In genomic region chr5:179621551-179621971, GRCh38 we compare ENCODE assay signal across 9 cellular contexts. TPM values are rescaled to one million over a fixed set of nuclear protein-coding genes. Genes with fewer than 3 reads are reported as not detected.
A peak's percentile ranks its signal among the peaks of the same experiment; 100 is the strongest.
DNase-seq lines count a peak whose midpoint lies in the region; ATAC-seq, FAIRE-seq and TF ChIP-seq lines count a peak whose summit lies in the region.
"Had no signal": no experiment of that assay in that cellular context is flagged by ENCODE, and none has a peak within 500 bp of the region (broad histone marks: within the 10 kb centered on the region; RNA-seq: fewer than 3 reads in every experiment).

No MANE protein-coding gene starts in this region.

- H3K27ac ChIP-seq in HepG2 (ENCODE audit: extremely low read length, insufficient read depth, low read length) (peak overlapping the region; percentile 30), thoracic aorta (peak overlapping the region in 1 of 2 donors; percentile 79)

- H3K4me1 ChIP-seq in HepG2 (ENCODE audit: insufficient read depth, low read length) = peaks cover 66% of the 10 kb centered on the region
- peaks cover 49 to 58% of the 10 kb centered on the region in 2 donors for H3K4me1 ChIP-seq in thoracic aorta (ENCODE audit: control insufficient read depth in 1 of 2, low read depth in 2 of 2)

- CTCF ChIA-PET in activated CD8-positive, alpha-beta memory T cell treated with anti-CD3 and anti-CD28 coated beads, Interleukin-2, amount 10 ng/mL, durations not matched to agents 7 days and 5 days (lab: Charles Lee) = interaction anchor here (1.3 to 4.1 kb wide), 3 partner anchors 9 to 180 kb away, joined by 4 to 35 read pairs (median 5); no protein-coding TSS in a partner anchor
- CTCF ChIA-PET in HepG2 (lab: Yijun Ruan, JAX; ENCODE audit: low intra/inter-chr PET ratio, low total read pairs) = interaction anchor here (1.0 kb wide), 1 partner anchor 47 kb away, joined by 3 read pairs; no protein-coding TSS in a partner anchor

- H3K4me3 ChIP-seq in HepG2 (replicated peaks in 1 of 3; ENCODE audit: insufficient read depth in 1 of 3, low read depth in 2 of 3, low read length in 3 of 3) (peak overlapping the region; percentile 84 to 99 (median 96)), thoracic aorta (peak overlapping the region; percentile 100)

- peaks cover 59% of the 10 kb centered on the region for H3K36me3 Mint-ChIP-seq in activated CD8-positive, alpha-beta memory T cell treated with anti-CD3 and anti-CD28 coated beads, Interleukin-2, amount 10 ng/mL, durations not matched to agents 7 days and 5 days
- H3K36me3 Mint-ChIP-seq in activated naive CD8-positive, alpha-beta T cell treated with anti-CD3 and anti-CD28 coated beads, Interleukin-2, amount 50 U/mL, for 24 hours (ENCODE audit: low read depth) = peaks cover 67% of the 10 kb centered on the region

- H3K27ac Mint-ChIP-seq in activated CD8-positive, alpha-beta memory T cell treated with anti-CD3 and anti-CD28 coated beads, Interleukin-2, amount 10 ng/mL, durations not matched to agents 7 days and 5 days = peak overlapping the region; percentile 87
- peak overlapping the region; percentile 99 for H3K27ac Mint-ChIP-seq in activated naive CD8-positive, alpha-beta T cell treated with anti-CD3 and anti-CD28 coated beads, Interleukin-2, amount 50 U/mL, for 24 hours

- H3K9me3 ChIP-seq in HepG2 (ENCODE audit: low read length) (no peaks in the 10 kb centered on the region), thoracic aorta (no peaks in the 10 kb centered on the region)

- H2AFZ ChIP-seq in HepG2 (ENCODE audit: low read length) = no peak overlapping the region

- TF ChIP-seq RAD21 in HepG2 (CRISPR knock-in tag; IDR thresholded peaks at IDR 0.05) = no peak

- no peak for FAIRE-seq in HepG2 (lab: Jason Lieb, UNC)

- no peak for ATAC-seq in activated CD8-positive, alpha-beta memory T cell treated with anti-CD3 and anti-CD28 coated beads, Interleukin-2, amount 10 ng/mL, durations not matched to agents 7 days and 5 days
- ATAC-seq in activated naive CD8-positive, alpha-beta T cell treated with anti-CD3 and anti-CD28 coated beads, Interleukin-2, amount 50 U/mL, for 24 hours = no peak
- no peak for ATAC-seq in HepG2
- ATAC-seq in thoracic aorta (ENCODE audit: insufficient number of reproducible peaks, low FRiP score, low read depth) = no peak

- peaks cover 3% of the 10 kb centered on the region for H3K27me3 Mint-ChIP-seq in activated CD8-positive, alpha-beta memory T cell treated with anti-CD3 and anti-CD28 coated beads, Interleukin-2, amount 10 ng/mL, durations not matched to agents 7 days and 5 days
- H3K27me3 Mint-ChIP-seq in activated naive CD8-positive, alpha-beta T cell treated with anti-CD3 and anti-CD28 coated beads, Interleukin-2, amount 50 U/mL, for 24 hours = peaks cover 6% of the 10 kb centered on the region

- H3K4me3 Mint-ChIP-seq in activated CD8-positive, alpha-beta memory T cell treated with anti-CD3 and anti-CD28 coated beads, Interleukin-2, amount 10 ng/mL, durations not matched to agents 7 days and 5 days = peak overlapping the region; percentile 96
- peak overlapping the region; percentile 98 for H3K4me3 Mint-ChIP-seq in activated naive CD8-positive, alpha-beta T cell treated with anti-CD3 and anti-CD28 coated beads, Interleukin-2, amount 50 U/mL, for 24 hours

- H3K4me1 Mint-ChIP-seq in activated CD8-positive, alpha-beta memory T cell treated with anti-CD3 and anti-CD28 coated beads, Interleukin-2, amount 10 ng/mL, durations not matched to agents 7 days and 5 days = peaks cover 54% of the 10 kb centered on the region
- peaks cover 64% of the 10 kb centered on the region for H3K4me1 Mint-ChIP-seq in activated naive CD8-positive, alpha-beta T cell treated with anti-CD3 and anti-CD28 coated beads, Interleukin-2, amount 50 U/mL, for 24 hours

- H4K20me1 ChIP-seq in HepG2 (ENCODE audit: insufficient read depth, low read length) = peaks cover 66% of the 10 kb centered on the region

- H3K36me3 ChIP-seq in HepG2 (replicated peaks in 1 of 2; ENCODE audit: control insufficient read depth in 1 of 2, insufficient read depth in 2 of 2, low read length in 2 of 2) = peaks cover 15 to 45% of the 10 kb centered on the region in 2 experiments
- peaks cover 36% of the 10 kb centered on the region for H3K36me3 ChIP-seq in thoracic aorta

- POLR2A ChIA-PET in HepG2 (lab: Yijun Ruan, JAX) = interaction anchor here (1.3 to 3.3 kb wide), 2 partner anchors 13 to 204 kb away, joined by 3 to 19 read pairs; no protein-coding TSS in a partner anchor

- BruUV-seq in HepG2 (replicated peaks; lab: Mats Ljungman, UMichigan) = TSS peak; percentile 45

- WGBS in HepG2 (ENCODE audit: low lambda C conversion rate) = 2% methylated on average over 9 of the region's 9 CpGs

- TF ChIP-seq EP300 in HepG2 (IDR thresholded peaks at IDR 0.05; ENCODE audit: low read depth in 2 of 2, low read length in 2 of 2) (no peak), HepG2 (CRISPR knock-in tag; IDR thresholded peaks at IDR 0.05; ENCODE audit: borderline replicate concordance) (no peak)

- DNase-seq in activated CD8-positive, alpha-beta memory T cell treated with anti-CD3 and anti-CD28 coated beads, Interleukin-2, amount 10 ng/mL, durations not matched to agents 7 days and 5 days = no peak
- DNase-seq in activated CD8-positive, alpha-beta memory T cell treated with anti-CD3 and anti-CD28 coated beads, Interleukin-2, amount 50 U/mL, for 48 hours = no peak
- no peak for DNase-seq in activated naive CD8-positive, alpha-beta T cell treated with anti-CD3 and anti-CD28 coated beads, Interleukin-2, amount 50 U/mL, for 24 hours
- no peak for DNase-seq in HepG2 (ENCODE audit: low spot score)
- no peak for DNase-seq in thoracic aorta (ENCODE audit: low spot score)
- no peak for DNase-seq in COLO668 (lab: John Stamatoyannopoulos, UW; ENCODE audit: unreplicated experiment)
- DNase-seq in iPS-NIHi7 (ENCODE audit: extremely low spot score) = no peak
- no peak for DNase-seq in midbrain (lab: John Stamatoyannopoulos, UW)

- H3K79me2 ChIP-seq in HepG2 (ENCODE audit: insufficient read depth, low read length) = peaks cover 70% of the 10 kb centered on the region

- in situ Hi-C loops in HepG2 (cut with HindIII; ENCODE audit: extremely low pct_ligation_motif_present, low pct_unique_long_range_greater_than_20kb) = no loop called here

- H3K9ac ChIP-seq in HepG2 (ENCODE audit: insufficient read depth, low read depth, low read length) = peak overlapping the region; percentile 70

- H3K9me3 Mint-ChIP-seq in activated CD8-positive, alpha-beta memory T cell treated with anti-CD3 and anti-CD28 coated beads, Interleukin-2, amount 10 ng/mL, durations not matched to agents 7 days and 5 days (ENCODE audit: low read depth) = no peaks in the 10 kb centered on the region
- H3K9me3 Mint-ChIP-seq in activated naive CD8-positive, alpha-beta T cell treated with anti-CD3 and anti-CD28 coated beads, Interleukin-2, amount 50 U/mL, for 24 hours = no peaks in the 10 kb centered on the region

- TF ChIP-seq CTCF in HepG2 (CRISPR knock-in tag; IDR thresholded peaks at IDR 0.05) = no peak
- no peak for TF ChIP-seq CTCF in thoracic aorta (IDR thresholded peaks at IDR 0.05)

- 0 out of 4 replicates have a peak, but pooled peaks have one; percentile 24 to 30 for TF ChIP-seq POLR2A in HepG2 (IDR thresholded peaks at IDR 0.05; ENCODE audit: insufficient read depth in 1 of 2, low read depth in 2 of 2, low read length in 2 of 2)

- H3K27me3 ChIP-seq in HepG2 (ENCODE audit: control insufficient read depth in 1 of 2, insufficient read depth in 2 of 2, low read length in 2 of 2) (no peaks in the 10 kb centered on the region; a peak in 1 of 5 replicates), thoracic aorta (replicated peaks; ENCODE audit: insufficient read depth) (no peaks in the 10 kb centered on the region)

- intact Hi-C loops in HepG2 (cut with micrococcal nuclease; ENCODE audit: unreplicated experiment) = loop anchor here (5.0 kb wide), 1 partner anchor 76 kb away; the partner anchor contains the start of gene CANX

- peak overlapping the region; percentile 99 for H3K4me2 ChIP-seq in HepG2 (ENCODE audit: low read depth, low read length)

RNA-seq across cellular contexts. Expression of gene HNRNPH1, which starts 1.9 kb away (rescaled TPM):
- total RNA-seq in activated CD8-positive, alpha-beta memory T cell treated with anti-CD3 and anti-CD28 coated beads, Interleukin-2, amount 10 ng/mL, durations not matched to agents 7 days and 5 days = 1,000 to 10,000 TPM in 1 of 2 experiments, 100 to 1,000 TPM in 1; 811 to 1,007 TPM
- total RNA-seq in HepG2 (2016; rRNA removed; fragmentation: Illumina TruSeq; extraction: Trizol) (807 and 1,064 TPM in 2 replicates), thoracic aorta (100 to 1,000 TPM; 442 to 785 TPM)
- 62.0 and 74.9 TPM in 2 replicates for total RNA-seq in HepG2 (2016; cell fraction: cytosol; rRNA removed; fragmentation: Illumina TruSeq; extraction: Trizol; ENCODE audit: low read depth)
- total RNA-seq in HepG2 (2016; cell fraction: insoluble cytoplasmic fraction; rRNA removed; fragmentation: Illumina TruSeq; extraction: Trizol) = 774 and 1,069 TPM in 2 replicates
- total RNA-seq in HepG2 (2016; cell fraction: membrane; rRNA removed; fragmentation: Illumina TruSeq; extraction: Trizol) = 140 and 164 TPM in 2 replicates
- 1,562 and 1,725 TPM in 2 replicates for total RNA-seq in HepG2 (2016; cell fraction: nucleus; rRNA removed; fragmentation: Illumina TruSeq; extraction: Trizol)
- 329 and 382 TPM in 2 replicates for polyA plus RNA-seq in HepG2 (2011; rRNA removed)
- polyA plus RNA-seq in HepG2 (2011; cell fraction: cytosol; rRNA removed) = 90.5 and 96.7 TPM in 2 replicates
- polyA plus RNA-seq in HepG2 (2011; cell fraction: nucleus; rRNA removed) = 1,180 and 1,349 TPM in 2 replicates
- polyA plus RNA-seq in HepG2 (2012) = 483 and 590 TPM in 2 replicates
- 35.6 TPM in 2 replicates for polyA plus RNA-seq in HepG2 (2016; cell fraction: cytosol; fragmentation: Illumina TruSeq; extraction: Trizol; ENCODE audit: low read depth)
- 527 and 548 TPM in 2 replicates for polyA plus RNA-seq in HepG2 (2016; cell fraction: insoluble cytoplasmic fraction; fragmentation: Illumina TruSeq; extraction: Trizol; ENCODE audit: low read depth)
- 79.3 and 80.3 TPM in 2 replicates for polyA plus RNA-seq in HepG2 (2016; cell fraction: membrane; fragmentation: Illumina TruSeq; extraction: Trizol; ENCODE audit: low read depth)
- polyA plus RNA-seq in HepG2 (2016; cell fraction: nucleus; fragmentation: Illumina TruSeq; extraction: Trizol; ENCODE audit: insufficient read depth, low read depth) = 2,398 and 2,412 TPM in 2 replicates
- polyA minus RNA-seq in HepG2 (2011; rRNA and poly(A)+ RNA removed; ENCODE audit: low replicate concordance) = 416 and 431 TPM in 2 replicates
- 259 and 342 TPM in 2 replicates for polyA minus RNA-seq in HepG2 (2011; cell fraction: cytosol; rRNA and poly(A)+ RNA removed)
- polyA minus RNA-seq in HepG2 (2011; cell fraction: nucleus; rRNA and poly(A)+ RNA removed) = 3,243 and 3,756 TPM in 2 replicates

RNA-seq across cellular contexts. Expression of gene CBY3, which starts 59.3 kb away (rescaled TPM):
- total RNA-seq in activated CD8-positive, alpha-beta memory T cell treated with anti-CD3 and anti-CD28 coated beads, Interleukin-2, amount 10 ng/mL, durations not matched to agents 7 days and 5 days = under 1 TPM in 1 of 2 experiments, not detected in 1; 0.59 TPM
- total RNA-seq in HepG2 (2016; rRNA removed; fragmentation: Illumina TruSeq; extraction: Trizol) (not detected in 2 replicates), thoracic aorta (1 to 10 TPM in 1 of 2 donors, not detected in 1; 1.4 TPM)
- not detected in 2 replicates for total RNA-seq in HepG2 (2016; cell fraction: cytosol; rRNA removed; fragmentation: Illumina TruSeq; extraction: Trizol; ENCODE audit: low read depth)
- not detected in 2 replicates for total RNA-seq in HepG2 (2016; cell fraction: insoluble cytoplasmic fraction; rRNA removed; fragmentation: Illumina TruSeq; extraction: Trizol)
- not detected in 2 replicates for total RNA-seq in HepG2 (2016; cell fraction: membrane; rRNA removed; fragmentation: Illumina TruSeq; extraction: Trizol)
- not detected in 2 replicates for total RNA-seq in HepG2 (2016; cell fraction: nucleus; rRNA removed; fragmentation: Illumina TruSeq; extraction: Trizol)
- not detected in 2 replicates for polyA plus RNA-seq in HepG2 (2011; rRNA removed)
- polyA plus RNA-seq in HepG2 (2011; cell fraction: cytosol; rRNA removed) = not detected in 2 replicates
- not detected in 2 replicates for polyA plus RNA-seq in HepG2 (2011; cell fraction: nucleus; rRNA removed)
- not detected in 2 replicates for polyA plus RNA-seq in HepG2 (2012)
- polyA plus RNA-seq in HepG2 (2016; cell fraction: cytosol; fragmentation: Illumina TruSeq; extraction: Trizol; ENCODE audit: low read depth) = not detected in 2 replicates
- not detected in 2 replicates for polyA plus RNA-seq in HepG2 (2016; cell fraction: insoluble cytoplasmic fraction; fragmentation: Illumina TruSeq; extraction: Trizol; ENCODE audit: low read depth)
- polyA plus RNA-seq in HepG2 (2016; cell fraction: membrane; fragmentation: Illumina TruSeq; extraction: Trizol; ENCODE audit: low read depth) = not detected in 2 replicates
- polyA plus RNA-seq in HepG2 (2016; cell fraction: nucleus; fragmentation: Illumina TruSeq; extraction: Trizol; ENCODE audit: insufficient read depth, low read depth) = not detected in 2 replicates
- not detected in 2 replicates for polyA minus RNA-seq in HepG2 (2011; rRNA and poly(A)+ RNA removed; ENCODE audit: low replicate concordance)
- polyA minus RNA-seq in HepG2 (2011; cell fraction: cytosol; rRNA and poly(A)+ RNA removed) = not detected in 2 replicates
- not detected in 2 replicates for polyA minus RNA-seq in HepG2 (2011; cell fraction: nucleus; rRNA and poly(A)+ RNA removed)
- total RNA-seq: Daoy had no signal
